Comparison of ENCODE assay signal across 9 cellular contexts in the genomic region with DNA sequence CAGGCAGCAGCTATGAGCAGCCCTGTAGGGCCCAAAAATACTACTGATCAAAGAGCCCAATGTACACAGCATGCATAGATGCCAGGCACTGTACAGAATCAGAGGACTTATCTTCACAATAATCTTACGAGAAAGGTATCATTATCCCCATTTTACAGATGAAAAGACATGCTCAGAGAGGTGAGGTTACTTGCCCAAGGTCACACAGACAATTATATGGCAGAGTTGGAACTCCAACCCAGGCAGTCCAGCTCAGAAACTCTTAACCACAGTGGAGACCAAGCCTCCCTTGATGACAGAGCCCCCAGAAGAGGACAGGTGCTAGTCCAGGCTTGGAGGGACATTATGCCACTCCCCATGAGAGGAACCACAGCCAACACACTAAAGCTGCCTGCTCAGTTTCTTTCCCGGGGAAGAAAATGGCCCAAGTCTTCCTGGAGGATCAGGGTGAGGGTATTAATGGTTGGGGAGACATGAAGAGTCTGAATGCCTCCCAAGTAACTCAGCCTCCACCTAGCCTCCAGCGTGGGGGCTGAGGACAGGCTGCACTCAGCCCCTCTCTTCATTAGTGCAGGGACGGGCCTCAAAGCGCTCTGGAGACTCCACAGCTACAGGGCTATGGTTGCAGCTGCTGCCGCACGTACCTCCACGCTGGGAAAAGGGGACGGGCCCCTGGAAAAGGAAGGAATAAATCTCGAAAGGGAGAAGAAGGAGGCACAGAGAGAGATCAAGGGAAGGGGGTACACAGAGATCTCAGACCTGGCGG. TPM values are rescaled to one million over a fixed set of nuclear protein-coding genes. Genes with fewer than 3 reads are reported as not detected.
A peak's percentile ranks its signal among the peaks of the same experiment; 100 is the strongest.
DNase-seq lines count a peak whose midpoint lies in the region; ATAC-seq, FAIRE-seq and TF ChIP-seq lines count a peak whose summit lies in the region.
"Had no signal": no experiment of that assay in that cellular context is flagged by ENCODE, and none has a peak within 500 bp of the region (broad histone marks: within the 10 kb centered on the region; RNA-seq: fewer than 3 reads in every experiment).

No MANE protein-coding gene starts in this region.

- no peaks in the 10 kb centered on the region for H3K9me2 ChIP-seq in DOHH2 (replicated peaks; ENCODE audit: control insufficient read depth, low read length)

- TF ChIP-seq POLR2A in uterus (IDR thresholded peaks at IDR 0.05), result no peak

- 0 out of 2 replicates have a peak, but pooled peaks cover 5% of the 10 kb centered on the region for H3F3A ChIP-seq in DOHH2 (ENCODE audit: control insufficient read depth, insufficient read depth)

- peaks cover 35% of the 10 kb centered on the region for H3K36me3 ChIP-seq in DOHH2 (ENCODE audit: control insufficient read depth, low read length)
- peaks cover 10% of the 10 kb centered on the region for H3K36me3 ChIP-seq in bronchial epithelial cell (ENCODE audit: control insufficient read depth, insufficient read depth, low read length)
- peaks cover 41% of the 10 kb centered on the region for H3K36me3 ChIP-seq in lower lobe of right lung
- H3K36me3 ChIP-seq in uterus, result no peaks in the 10 kb centered on the region

- no peaks in the 10 kb centered on the region for H3K9me3 ChIP-seq in DOHH2 (ENCODE audit: control insufficient read depth, insufficient read depth, low read length)
- no peaks in the 10 kb centered on the region for H3K9me3 ChIP-seq in lower lobe of right lung
- no peaks in the 10 kb centered on the region for H3K9me3 ChIP-seq in uterus

- no peak overlapping the region for H3K27ac ChIP-seq in DOHH2 (ENCODE audit: low read depth, low read length)
- peak overlapping the region; percentile 71 for H3K27ac ChIP-seq in lower lobe of right lung
- peak overlapping the region; percentile 20 to 75 for H3K27ac ChIP-seq in uterus

- H3K79me2 ChIP-seq in DOHH2 (ENCODE audit: control insufficient read depth, low read length), result peaks cover 12% of the 10 kb centered on the region; the same call in 1 of the 2 replicates

- TF ChIP-seq CTCF in DOHH2 (IDR thresholded peaks at IDR 0.05; ENCODE audit: low read depth, low read length, poor library complexity, severe bottlenecking), result no peak
- TF ChIP-seq CTCF in bronchial epithelial cell (IDR thresholded peaks at IDR 0.05; ENCODE audit: insufficient read depth, low read length, severe bottlenecking), result no peak
- no peak for TF ChIP-seq CTCF in lower lobe of right lung (IDR thresholded peaks at IDR 0.05)
- no peak for TF ChIP-seq CTCF in uterus (IDR thresholded peaks at IDR 0.05)

- peak; percentile 41 for DNase-seq in LHCN-M2 (ENCODE audit: low read depth)
- DNase-seq in bronchial epithelial cell (ENCODE audit: low read depth), result no peak
- DNase-seq in lower lobe of right lung, result no peak
- no peak for DNase-seq in uterus
- no peak for DNase-seq in NOMO-1 (lab: John Stamatoyannopoulos, UW; ENCODE audit: unreplicated experiment in 2 of 2)
- DNase-seq in AML-193 (lab: John Stamatoyannopoulos, UW), result no peak

- H3K4me1 ChIP-seq in DOHH2 (ENCODE audit: control insufficient read depth, low read length) (peaks cover 56% of the 10 kb centered on the region), lower lobe of right lung (peaks cover 43% of the 10 kb centered on the region), uterus (peaks cover 0 to 4% of the 10 kb centered on the region in 2 donors)

- peak overlapping the region; percentile 81 for H3K4me3 ChIP-seq in DOHH2 (ENCODE audit: low read length)
- H3K4me3 ChIP-seq in bronchial epithelial cell (ENCODE audit: low read depth, low read length), result peak overlapping the region; percentile 85
- peak overlapping the region; percentile 87 for H3K4me3 ChIP-seq in lower lobe of right lung
- H3K4me3 ChIP-seq in uterus, result peak overlapping the region; percentile 44 to 83

- intact Hi-C loops in lower lobe of right lung (cut with DNase I) (no loop called here), uterus (cut with DNase I; ENCODE audit: low total_unique reads) (no loop called here)

- H4K20me1 ChIP-seq in DOHH2 (ENCODE audit: control insufficient read depth, insufficient read depth, low read depth, low read length), result no peaks in the 10 kb centered on the region

- FAIRE-seq in bronchial epithelial cell (lab: Jason Lieb, UNC), result no peak

- H3K27me3 ChIP-seq in DOHH2 (ENCODE audit: control insufficient read depth, low read length), result no peaks in the 10 kb centered on the region
- H3K27me3 ChIP-seq in bronchial epithelial cell (ENCODE audit: control insufficient read depth, insufficient read depth, low read length), result no peaks in the 10 kb centered on the region
- H3K27me3 ChIP-seq in lower lobe of right lung (ENCODE audit: low read depth), result no peaks in the 10 kb centered on the region
- H3K27me3 ChIP-seq in uterus, result no peaks in the 10 kb centered on the region

- peak; percentile 2 to 11 for ATAC-seq in lower lobe of right lung
- ATAC-seq in GM18867 (IDR thresholded peaks at IDR 0.05; ENCODE audit: unreplicated experiment), result no peak

- peak overlapping the region; percentile 82 for H3K4me2 ChIP-seq in DOHH2 (ENCODE audit: low read length)

RNA-seq across cellular contexts. Expression of a gene that starts 0.8 kb away (rescaled TPM):
- total RNA-seq in LHCN-M2 (2014; rRNA removed) (44.3 and 47.6 TPM in 2 replicates), bronchial epithelial cell (21.9 and 22.8 TPM in 2 replicates), lower lobe of right lung (27.0 TPM), uterus (10 to 100 TPM in 3 of 4 donors, 1 to 10 TPM in 1; 4.1 to 28.5 (median 21.6) TPM)
- 30.4 TPM for polyA plus RNA-seq in LHCN-M2 (2012)

RNA-seq across cellular contexts. Expression of a gene that starts 19.7 kb away (rescaled TPM):
- total RNA-seq in LHCN-M2 (2014; rRNA removed) (45.2 and 65.0 TPM in 2 replicates), bronchial epithelial cell (25.5 and 36.0 TPM in 2 replicates), lower lobe of right lung (45.3 TPM), uterus (10 to 100 TPM in 2 of 4 donors, 1 to 10 TPM in 2; 7.2 to 48.3 (median 26.6) TPM)
- polyA plus RNA-seq in LHCN-M2 (2012), result 67.4 TPM

RNA-seq across cellular contexts. Expression of a gene that starts 25.1 kb away (rescaled TPM):
- total RNA-seq in LHCN-M2 (2014; rRNA removed) (38.5 and 47.4 TPM in 2 replicates), bronchial epithelial cell (39.3 and 53.4 TPM in 2 replicates), lower lobe of right lung (11.6 TPM), uterus (10 to 100 TPM in 2 of 4 donors, 1 to 10 TPM in 2; 4.1 to 17.8 (median 11.1) TPM)
- polyA plus RNA-seq in LHCN-M2 (2012), result 27.0 TPM

RNA-seq across cellular contexts. Expression of a gene that starts 45.5 kb away (rescaled TPM):
- total RNA-seq in LHCN-M2 (2014; rRNA removed) (not detected in 2 replicates), bronchial epithelial cell (0.38 TPM in 1 of 2 replicates, not detected in the other), lower lobe of right lung (0.15 TPM), uterus (not detected)
- not detected for polyA plus RNA-seq in LHCN-M2 (2012)
- total RNA-seq: T-helper 2 cell treated with Interferon-gamma antibody and Interleukin-4, amounts not matched to agents 100 ng/mL and 5 ng/mL, for 36 hours had no signal

RNA-seq across cellular contexts. Expression of a gene that starts 47.2 kb away (rescaled TPM):
- total RNA-seq in LHCN-M2 (2014; rRNA removed) (89.8 and 106 TPM in 2 replicates), bronchial epithelial cell (1.3 and 2.0 TPM in 2 replicates), lower lobe of right lung (4.9 TPM), uterus (10 to 100 TPM in 1 of 4 donors, 1 to 10 TPM in 2, not detected in 1; 1.5 to 21.4 (median 7.0) TPM)
- polyA plus RNA-seq in LHCN-M2 (2012), result 40.4 TPM
